8 cellular contexts compared by ENCODE assay signal in genomic region chr19:19866599-19867248, GRCh38. TPM values are rescaled to one million over a fixed set of nuclear protein-coding genes. Genes with fewer than 3 reads are reported as not detected.
A peak's percentile ranks its signal among the peaks of the same experiment; 100 is the strongest.
DNase-seq lines count a peak whose midpoint lies in the region; ATAC-seq and TF ChIP-seq lines count a peak whose summit lies in the region.

No MANE protein-coding gene starts in this region.

- H3K9me3 ChIP-seq in HUES6 (ENCODE audit: control insufficient read depth, insufficient read depth, low read depth, low read length) (peaks cover 3% of the 10 kb centered on the region; the same call in 1 of the 2 replicates), colonic mucosa (no peaks in the 10 kb centered on the region), lung (ENCODE audit: control insufficient read depth in 2 of 2, insufficient read depth in 1 of 2, low read length in 1 of 2) (peaks cover 0 to 8% of the 10 kb centered on the region in 2 donors)

- no peaks in the 10 kb centered on the region for H3K4me1 ChIP-seq in HUES6 (ENCODE audit: control insufficient read depth, insufficient read depth, low read length)
- peaks cover 11% of the 10 kb centered on the region for H3K4me1 ChIP-seq in colonic mucosa
- peaks cover 2 to 5% of the 10 kb centered on the region in 2 donors for H3K4me1 ChIP-seq in lung (ENCODE audit: control insufficient read depth in 2 of 2, insufficient read depth in 2 of 2, low read length in 2 of 2)

- CTCF ChIA-PET in BJ (lab: Yijun Ruan, JAX) = interaction anchor here (0.6 to 1.8 kb wide), 2 partner anchors 10 to 85 kb away, joined by 3 read pairs; no protein-coding TSS in a partner anchor

- intact Hi-C loops in colonic mucosa (cut with DNase I) = no loop called here

- H3K36me3 ChIP-seq in BJ (ENCODE audit: control insufficient read depth, insufficient read depth, low read length) = no peaks in the 10 kb centered on the region
- H3K36me3 ChIP-seq in HUES6 (ENCODE audit: control insufficient read depth, insufficient read depth, low read length) = no peaks in the 10 kb centered on the region; the same call in 1 of the 2 replicates
- H3K36me3 ChIP-seq in colonic mucosa = no peaks in the 10 kb centered on the region
- no peaks in the 10 kb centered on the region for H3K36me3 ChIP-seq in lung (ENCODE audit: control insufficient read depth in 2 of 2, insufficient read depth in 2 of 2, low read length in 2 of 2)

- no peaks in the 10 kb centered on the region for H3K27me3 ChIP-seq in BJ (ENCODE audit: control insufficient read depth, insufficient read depth, low read length)
- H3K27me3 ChIP-seq in HUES6 (ENCODE audit: control insufficient read depth, insufficient read depth, low read length) = no peaks in the 10 kb centered on the region
- H3K27me3 ChIP-seq in colonic mucosa = no peaks in the 10 kb centered on the region
- no peaks in the 10 kb centered on the region for H3K27me3 ChIP-seq in lung (ENCODE audit: control insufficient read depth, insufficient read depth)

- TF ChIP-seq CTCF in BJ (IDR thresholded peaks at IDR 0.05; ENCODE audit: insufficient read depth, low read depth, low read length) (no peak), colonic mucosa (IDR thresholded peaks at IDR 0.05) (no peak), lung (IDR thresholded peaks at IDR 0.05; ENCODE audit: control extremely low read depth, extremely low read depth) (no peak), omental fat pad (IDR thresholded peaks at IDR 0.05) (no peak)

- H3K9ac ChIP-seq in HUES6 (ENCODE audit: low read length) (no peak overlapping the region), colonic mucosa (ENCODE audit: low read depth in 2 of 2, low read length in 2 of 2) (peak overlapping the region; percentile 71 to 94)

- no peak for DNase-seq in BJ (ENCODE audit: low read depth)
- peak; percentile 36 for DNase-seq in colonic mucosa
- peak; percentile 34 for DNase-seq in lung (ENCODE audit: low spot score)
- DNase-seq in stimulated activated CD8-positive, alpha-beta memory T cell treated with anti-CD3 and anti-CD28 coated beads, Interleukin-7, amount 100 ng/mL, for 48 hours (ENCODE audit: extremely low read depth in 1 of 2, low read depth in 1 of 2) = peak; percentile 8 to 32
- no peak for DNase-seq in omental fat pad (ENCODE audit: low spot score)

- WGBS in lung, 2 donors = 6% methylated on average over 23 of the region's 23 CpGs

- POLR2A ChIA-PET in BJ (lab: Charles Lee) = no interaction called here

- H3K27ac ChIP-seq in HUES6 (ENCODE audit: low read depth, low read length) = peak overlapping the region; percentile 92; the same call in 1 of the 2 replicates
- peak overlapping the region; percentile 94 for H3K27ac ChIP-seq in colonic mucosa
- H3K27ac ChIP-seq in lung (ENCODE audit: low read depth in 1 of 2, low read length in 1 of 2) = peak overlapping the region; percentile 94 to 95

- peak; percentile 5 to 11 for ATAC-seq in activated CD4-positive, CD25-positive, alpha-beta regulatory T cell treated with anti-CD3 and anti-CD28 coated beads, Interleukin-2, amount 50 U/mL, for 24 hours
- ATAC-seq in lung (ENCODE audit: insufficient read depth, low FRiP score) (no peak), omental fat pad (ENCODE audit: low FRiP score) (no peak), HG03025 (IDR thresholded peaks at IDR 0.05; ENCODE audit: low FRiP score, unreplicated experiment) (no peak)

- H3K4me3 ChIP-seq in BJ (ENCODE audit: low read depth, low read length) (peak overlapping the region; percentile 80), HUES6 (ENCODE audit: low read depth, low read length) (peak overlapping the region; percentile 84; the same call in 1 of the 2 replicates), colonic mucosa (peak overlapping the region; percentile 72), lung (peak overlapping the region; percentile 57)

RNA-seq across cellular contexts. Expression of gene ZNF253, which starts 1.0 kb away (rescaled TPM):
- polyA plus RNA-seq in BJ (2011; rRNA removed) = 0.67 and 1.6 TPM in 2 replicates
- 0.47 and 1.0 TPM in 2 replicates for polyA minus RNA-seq in BJ (2011; rRNA and poly(A)+ RNA removed)
- 1 to 10 TPM; 8.0 to 9.0 TPM for total RNA-seq in colonic mucosa
- 10 to 100 TPM in 1 of 2 donors, 1 to 10 TPM in 1; 6.1 to 13.5 TPM for total RNA-seq in lung
- polyA plus RNA-seq in lung = 1 to 10 TPM; 2.7 to 3.5 TPM
- total RNA-seq in omental fat pad = 10 to 100 TPM in 1 of 4 donors, 1 to 10 TPM in 3; 3.0 to 12.8 (median 6.2) TPM

RNA-seq across cellular contexts. Expression of gene ZNF93, which starts 34.0 kb away (rescaled TPM):
- polyA plus RNA-seq in BJ (2011; rRNA removed) = 4.3 and 5.2 TPM in 2 replicates
- 5.6 and 5.8 TPM in 2 replicates for polyA minus RNA-seq in BJ (2011; rRNA and poly(A)+ RNA removed)
- total RNA-seq in colonic mucosa = 1 to 10 TPM; 3.9 to 4.9 TPM
- total RNA-seq in lung = 10 to 100 TPM in 1 of 2 donors, 1 to 10 TPM in 1; 3.9 to 12.9 TPM
- polyA plus RNA-seq in lung = 1 to 10 TPM; 1.6 to 2.9 TPM
- total RNA-seq in omental fat pad = 1 to 10 TPM; 1.9 to 6.9 (median 4.0) TPM

RNA-seq across cellular contexts. Expression of gene ZNF506, which starts 45.2 kb away (rescaled TPM):
- polyA plus RNA-seq in BJ (2011; rRNA removed) = 3.9 and 7.2 TPM in 2 replicates
- polyA minus RNA-seq in BJ (2011; rRNA and poly(A)+ RNA removed) = 5.8 and 8.9 TPM in 2 replicates
- 10 to 100 TPM; 15.3 to 18.7 TPM for total RNA-seq in colonic mucosa
- total RNA-seq in lung = 10 to 100 TPM; 18.8 to 59.4 TPM
- 1 to 10 TPM; 4.6 to 5.5 TPM for polyA plus RNA-seq in lung
- total RNA-seq in omental fat pad = 10 to 100 TPM; 20.0 to 47.6 (median 24.0) TPM

Comparison
In these comparisons a context has a peak if more than half of its experiments do, and no peak if none do; other contexts are left out.
1. DNase-seq: peak in colonic mucosa (single experiment), lung (single experiment) and stimulated activated CD8-positive, alpha-beta memory T cell treated with anti-CD3 and anti-CD28 coated beads, Interleukin-7, amount 100 ng/mL, for 48 hours (2 of 2); none in BJ (single experiment) and omental fat pad (single experiment).
2. ATAC-seq: peak in activated CD4-positive, CD25-positive, alpha-beta regulatory T cell treated with anti-CD3 and anti-CD28 coated beads, Interleukin-2, amount 50 U/mL, for 24 hours (2 of 2); none in lung (single experiment), omental fat pad (single experiment) and HG03025 (single experiment).
3. Peak in every context shown above with its lines, with median percentiles within 50 percentile points of each other: H3K4me3 ChIP-seq and H3K27ac ChIP-seq.